In the genomic region with DNA sequence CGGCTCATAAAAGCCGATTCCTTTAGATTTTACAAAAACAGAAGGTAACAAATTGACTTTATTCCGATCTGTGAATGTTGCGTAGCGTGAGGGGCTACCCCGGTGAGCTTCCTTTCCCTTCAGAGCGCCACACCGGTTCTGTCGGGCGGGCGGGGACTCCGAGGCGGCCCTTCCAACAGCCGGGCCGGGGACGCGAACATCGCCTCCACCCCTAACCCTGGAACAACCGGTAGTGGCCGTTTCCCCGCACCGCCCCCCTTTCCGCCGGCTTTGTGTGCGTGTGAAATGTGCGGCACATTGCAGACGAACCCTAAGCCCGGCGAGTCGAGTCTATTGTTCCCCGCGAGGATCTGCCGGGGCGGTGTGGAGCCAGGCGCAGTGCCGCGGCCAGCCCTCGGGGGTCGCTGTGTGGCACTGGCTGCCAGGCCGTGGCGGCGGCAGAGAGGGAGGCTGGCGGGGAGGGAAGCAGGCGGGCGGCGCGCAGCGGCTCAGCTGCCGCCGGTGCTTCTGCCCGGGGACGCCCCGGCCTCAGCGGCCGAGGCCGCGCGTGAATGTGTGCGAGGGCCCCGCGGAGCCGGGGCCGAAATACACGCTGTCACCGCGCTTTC, we compare ENCODE assay signal across 8 cellular contexts. TPM values are rescaled to one million over a fixed set of nuclear protein-coding genes. Genes with fewer than 3 reads are reported as not detected.
DNase-seq lines count a peak whose midpoint lies in the region; ATAC-seq lines count a peak whose summit lies in the region.

No MANE protein-coding gene starts in this region.

- peak overlapping the region; percentile 97 to 99 for H3K27ac ChIP-seq in esophagus (ENCODE audit: low read depth in 2 of 2, low read length in 1 of 2)
- H3K27ac ChIP-seq in muscle layer of colon (ENCODE audit: low read depth, low read length), result peak overlapping the region; percentile 100

- no peaks in the 10 kb centered on the region for H3K27me3 Mint-ChIP-seq in activated T-cell treated with anti-CD3 and anti-CD28 coated beads, Interleukin-2, amount 50 U/mL, for 24 hours

- H3K9me3 ChIP-seq in esophagus (ENCODE audit: control insufficient read depth in 2 of 2, insufficient read depth in 1 of 2, low read depth in 1 of 2, low read length in 1 of 2) (no peaks in the 10 kb centered on the region), muscle layer of colon (ENCODE audit: low read length) (no peaks in the 10 kb centered on the region)

- peak; percentile 58 for ATAC-seq in GM21717 (IDR thresholded peaks at IDR 0.05; ENCODE audit: unreplicated experiment)

- H3K27ac Mint-ChIP-seq in activated T-cell treated with anti-CD3 and anti-CD28 coated beads, Interleukin-2, amount 50 U/mL, for 24 hours, result peak overlapping the region; percentile 99

- peak; percentile 95 for DNase-seq in DMS79 treated with DMSO at 0.1 percent for 48 hours (lab: John Stamatoyannopoulos, UW)
- DNase-seq in Jurkat, Clone E6-1 (ENCODE audit: low read depth, low spot score), result peak; percentile 97
- DNase-seq in OCI-M2 (lab: John Stamatoyannopoulos, UW; ENCODE audit: unreplicated experiment), result peak; percentile 38
- peak; percentile 97 for DNase-seq in activated T-cell treated with anti-CD3 and anti-CD28 coated beads, Interleukin-2, amount 50 U/mL, for 24 hours
- peak; percentile 93 for DNase-seq in stimulated activated CD8-positive, alpha-beta memory T cell treated with anti-CD3 and anti-CD28 coated beads, Interleukin-7, amount 100 ng/mL, for 1 hour (ENCODE audit: low read depth in 2 of 2)

- H3K4me1 Mint-ChIP-seq in activated T-cell treated with anti-CD3 and anti-CD28 coated beads, Interleukin-2, amount 50 U/mL, for 24 hours (ENCODE audit: low read depth), result peaks cover 28% of the 10 kb centered on the region

- H3K9ac ChIP-seq in muscle layer of colon (ENCODE audit: low read length), result peak overlapping the region; percentile 100

- H3K9me3 Mint-ChIP-seq in activated T-cell treated with anti-CD3 and anti-CD28 coated beads, Interleukin-2, amount 50 U/mL, for 24 hours, result no peaks in the 10 kb centered on the region

- peak overlapping the region; percentile 98 for H3K4me3 Mint-ChIP-seq in activated T-cell treated with anti-CD3 and anti-CD28 coated beads, Interleukin-2, amount 50 U/mL, for 24 hours

- 1% methylated on average over 42 to 66 of the region's 66 CpGs for WGBS in esophagus, 2 donors

- H3K27me3 ChIP-seq in esophagus (ENCODE audit: control insufficient read depth in 1 of 2, insufficient read depth in 2 of 2, low read length in 2 of 2), result no peaks in the 10 kb centered on the region
- H3K27me3 ChIP-seq in muscle layer of colon (ENCODE audit: control insufficient read depth in 1 of 2, insufficient read depth in 2 of 2, low read length in 2 of 2), result no peaks in the 10 kb centered on the region

- no peaks in the 10 kb centered on the region for H3K36me3 ChIP-seq in esophagus (ENCODE audit: control insufficient read depth in 2 of 2, insufficient read depth in 2 of 2, low read length in 1 of 2)
- no peaks in the 10 kb centered on the region for H3K36me3 ChIP-seq in muscle layer of colon (ENCODE audit: insufficient read depth, low read length)

- no peaks in the 10 kb centered on the region for H3K4me1 ChIP-seq in esophagus (ENCODE audit: control insufficient read depth in 2 of 2, insufficient read depth in 2 of 2, low read length in 1 of 2)
- peaks cover 25% of the 10 kb centered on the region for H3K4me1 ChIP-seq in muscle layer of colon (ENCODE audit: insufficient read depth, low read length)

- H3K4me3 ChIP-seq in Jurkat, Clone E6-1 (ENCODE audit: low read length), result peak overlapping the region; percentile 88
- H3K4me3 ChIP-seq in esophagus (ENCODE audit: low read depth in 1 of 2, low read length in 2 of 2) (peak overlapping the region; percentile 75 to 99), muscle layer of colon (ENCODE audit: low read depth in 1 of 2, low read length in 2 of 2) (peak overlapping the region; percentile 97 to 99)

- peaks cover 52% of the 10 kb centered on the region for H3K36me3 Mint-ChIP-seq in activated T-cell treated with anti-CD3 and anti-CD28 coated beads, Interleukin-2, amount 50 U/mL, for 24 hours (ENCODE audit: low read depth)

RNA-seq across cellular contexts. Expression of gene ARID2, which starts 0.8 kb away (rescaled TPM):
- 22.6 TPM for polyA plus RNA-seq in Jurkat, Clone E6-1 (2012; ENCODE audit: insufficient read depth, insufficient read length)
- polyA plus RNA-seq in esophagus, result 1 to 10 TPM; 5.0 to 8.5 TPM

Comparison
In these comparisons a context has a peak if more than half of its experiments do, and no peak if none do; other contexts are left out.
1. Peak in every context shown above with its lines: DNase-seq, ATAC-seq, H3K4me3 ChIP-seq and H3K27ac ChIP-seq.
2. DNase-seq: peak in every context shown above with its lines; median percentile 97 in Jurkat, Clone E6-1; 97 in activated T-cell treated with anti-CD3 and anti-CD28 coated beads, Interleukin-2, amount 50 U/mL, for 24 hours; 95 in DMS79 treated with DMSO at 0.1 percent for 48 hours; 93 in stimulated activated CD8-positive, alpha-beta memory T cell treated with anti-CD3 and anti-CD28 coated beads, Interleukin-7, amount 100 ng/mL, for 1 hour; 38 in OCI-M2.